In the genomic region with DNA sequence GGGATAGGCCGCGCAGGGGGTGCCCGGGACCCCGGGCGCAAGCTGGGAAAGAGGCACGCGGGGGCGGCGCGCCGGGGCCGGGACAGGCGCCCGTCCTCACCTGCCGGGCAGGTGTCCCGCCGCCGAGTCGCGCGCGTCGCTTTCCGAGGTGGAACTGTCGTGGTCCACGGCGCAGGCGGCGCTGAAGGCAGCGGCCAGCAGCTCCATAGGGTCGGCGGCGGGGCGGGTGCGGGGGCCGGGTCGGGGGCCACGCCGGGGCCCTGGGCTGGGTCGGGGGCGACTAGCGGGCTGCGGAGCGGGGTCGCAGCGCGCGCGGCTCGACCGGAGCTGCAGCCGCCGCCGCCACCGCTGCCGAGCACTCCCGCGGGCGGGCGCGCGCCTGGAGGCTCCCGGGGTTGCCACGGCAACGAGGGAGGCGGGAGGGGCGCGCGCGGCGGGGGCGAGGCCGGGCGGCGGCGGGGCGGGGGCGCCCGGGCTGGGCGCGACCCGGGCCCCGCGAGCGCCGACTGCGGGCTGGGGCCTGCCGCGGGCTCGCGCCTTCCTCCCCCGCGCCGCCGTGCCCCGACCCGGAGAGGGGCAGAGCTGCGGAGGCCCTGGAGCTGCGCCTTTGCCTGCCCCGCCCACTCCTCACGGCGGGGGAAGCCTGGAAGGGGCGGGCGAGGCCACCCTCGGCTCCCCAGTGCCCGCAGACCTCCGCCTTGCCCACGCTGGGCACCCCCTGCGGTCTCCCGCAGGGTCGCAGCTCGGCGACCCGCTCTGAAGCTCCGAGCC, we compare ENCODE assay signal across 8 cellular contexts. TPM values are rescaled to one million over a fixed set of nuclear protein-coding genes. Genes with fewer than 3 reads are reported as not detected.
A peak's percentile ranks its signal among the peaks of the same experiment; 100 is the strongest.
DNase-seq lines count a peak whose midpoint lies in the region; ATAC-seq and TF ChIP-seq lines count a peak whose summit lies in the region.

No MANE protein-coding gene starts in this region.

- no peak for TF ChIP-seq CTCF in heart left ventricle (IDR thresholded peaks at IDR 0.05)

- no peak for TF ChIP-seq POLR2A in heart left ventricle (IDR thresholded peaks at IDR 0.05)

- ATAC-seq in heart left ventricle (no peak), Right ventricle myocardium superior (ENCODE audit: poor library complexity) (no peak)

- DNase-seq in heart left ventricle, result no peak
- no peak for DNase-seq in Right ventricle myocardium superior
- DNase-seq in astrocyte of the hippocampus (ENCODE audit: low read depth, low spot score), result peak; percentile 39
- peak; percentile 37 for DNase-seq in medulla oblongata (ENCODE audit: extremely low spot score)
- no peak for DNase-seq in activated CD8-positive, alpha-beta memory T cell treated with anti-CD3 and anti-CD28 coated beads, Interleukin-2, amount 50 U/mL, for 48 hours
- no peak for DNase-seq in dedifferentiated amniotic fluid mesenchymal stem cell (ENCODE audit: extremely low spot score)
- DNase-seq in cerebellar cortex (ENCODE audit: low spot score), result no peak

- peaks cover 21 to 73% (median 51%) of the 10 kb centered on the region in 9 donors for H3K27me3 ChIP-seq in heart left ventricle

- H3K27ac ChIP-seq in heart left ventricle (no peak overlapping the region), urinary bladder (ENCODE audit: low read depth) (no peak overlapping the region)

- intact Hi-C loops in heart left ventricle (cut with DNase I), result no loop called here
- intact Hi-C loops in Right ventricle myocardium superior (cut with DNase I), result no loop called here

- H3K4me1 ChIP-seq in heart left ventricle, result peaks cover 0 to 25% (median 10%) of the 10 kb centered on the region in 12 donors
- H3K4me1 ChIP-seq in urinary bladder (ENCODE audit: insufficient read depth), result peaks cover 2% of the 10 kb centered on the region

- H3K36me3 ChIP-seq in heart left ventricle (no peaks in the 10 kb centered on the region), urinary bladder (ENCODE audit: insufficient read depth) (no peaks in the 10 kb centered on the region)

- WGBS in heart left ventricle, 4 donors, result 1 to 5% (median 1%) methylated on average over 38 to 115 of the region's 115 CpGs
- under 1% methylated on average over 115 of the region's 115 CpGs for WGBS in urinary bladder

- H3K4me3 ChIP-seq in heart left ventricle (peak overlapping the region; percentile 2 to 54 (median 30)), urinary bladder (ENCODE audit: low read depth, low read length) (peak overlapping the region; percentile 55)

- peaks cover 0 to 7% (median 0%) of the 10 kb centered on the region in 12 donors for H3K9me3 ChIP-seq in heart left ventricle

RNA-seq across cellular contexts. Expression of a gene that starts 57.9 kb away (rescaled TPM):
- total RNA-seq in heart left ventricle (1 to 10 TPM in 3 of 9 donors, under 1 TPM in 6; 0.38 to 2.9 (median 0.74) TPM), Right ventricle myocardium superior (0.70 TPM), urinary bladder (0.48 TPM)
- polyA plus RNA-seq in heart left ventricle (under 1 TPM; 0.46 to 0.88 TPM), urinary bladder (0.98 TPM)

Comparison
In these comparisons a context has a peak if more than half of its experiments do, and no peak if none do; other contexts are left out.
1. DNase-seq: peak in astrocyte of the hippocampus (single experiment) and medulla oblongata (single experiment); none in heart left ventricle (0 of 5), Right ventricle myocardium superior (single experiment), activated CD8-positive, alpha-beta memory T cell treated with anti-CD3 and anti-CD28 coated beads, Interleukin-2, amount 50 U/mL, for 48 hours (single experiment), dedifferentiated amniotic fluid mesenchymal stem cell (single experiment) and cerebellar cortex (single experiment).